In the genomic region with DNA sequence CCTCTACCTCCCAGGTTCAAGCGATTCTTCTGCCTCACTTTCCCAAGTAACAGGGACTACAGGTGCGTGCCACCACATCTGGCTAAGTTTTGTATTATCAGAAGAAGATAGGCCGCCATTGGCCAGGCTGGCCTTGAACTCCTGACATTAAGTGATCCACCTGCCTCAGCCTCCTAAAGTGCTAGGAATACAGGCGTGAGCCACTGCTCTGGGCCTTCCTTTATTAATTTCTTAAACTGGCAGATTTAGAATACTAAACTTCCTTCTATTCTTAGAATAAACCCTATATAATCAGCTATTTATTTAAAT, we compare ENCODE assay signal across 10 cellular contexts.
A peak's percentile ranks its signal among the peaks of the same experiment; 100 is the strongest.
DNase-seq lines count a peak whose midpoint lies in the region; TF ChIP-seq lines count a peak whose summit lies in the region.
"Had no signal": no experiment of that assay in that cellular context is flagged by ENCODE, and none has a peak within 500 bp of the region (broad histone marks: within the 10 kb centered on the region; RNA-seq: fewer than 3 reads in every experiment).

No MANE protein-coding gene starts in this region.

- H3K36me3 ChIP-seq in SU-DHL-6 (ENCODE audit: low read length) (no peaks in the 10 kb centered on the region), esophagus squamous epithelium (no peaks in the 10 kb centered on the region)
- H3K36me3 ChIP-seq: left lung had no signal

- H3K9me3 Mint-ChIP-seq in activated naive CD4-positive, alpha-beta T cell treated with anti-CD3 and anti-CD28 coated beads for 36 hours = no peaks in the 10 kb centered on the region
- H3K9me3 Mint-ChIP-seq in type B pancreatic cell = no peaks in the 10 kb centered on the region

- H3K79me2 ChIP-seq in SU-DHL-6 (ENCODE audit: insufficient read depth, low read length) = peaks cover 4% of the 10 kb centered on the region; the same call in 1 of the 2 replicates

- WGBS in esophagus squamous epithelium, 2 donors = 92% methylated on average over 3 to 4 of the region's 4 CpGs

- peaks cover 0 to 28% (median 14%) of the 10 kb centered on the region in 3 donors for H3K4me1 ChIP-seq in esophagus squamous epithelium

- H3F3A ChIP-seq in SU-DHL-6 (ENCODE audit: insufficient read depth) = peaks cover 57% of the 10 kb centered on the region

- no peaks in the 10 kb centered on the region for H4K20me1 ChIP-seq in SU-DHL-6 (ENCODE audit: low read depth, low read length)

- TF ChIP-seq CTCF in SU-DHL-6 (IDR thresholded peaks at IDR 0.05; ENCODE audit: insufficient read depth, low read length, poor library complexity, severe bottlenecking) (no peak), esophagus squamous epithelium (IDR thresholded peaks at IDR 0.05) (no peak), type B pancreatic cell (conservative IDR thresholded peaks at IDR 0.05) (no peak)

- no peak overlapping the region for H2AFZ ChIP-seq in SU-DHL-6 (ENCODE audit: low read depth, low read length, severe bottlenecking)

- DNase-seq in activated naive CD4-positive, alpha-beta T cell treated with anti-CD3 and anti-CD28 coated beads for 36 hours = no peak
- DNase-seq in activated naive CD4-positive, alpha-beta T cell treated with Interleukin-2 at 50 U/mL for 16 hours = no peak
- DNase-seq in esophagus squamous epithelium (lab: John Stamatoyannopoulos, UW) (no peak), type B pancreatic cell (ENCODE audit: extremely low spot score, unreplicated experiment) (no peak), NCI-H1105 treated with DMSO at 0.1 percent for 48 hours (lab: John Stamatoyannopoulos, UW) (no peak), NCI-H345 (lab: John Stamatoyannopoulos, UW) (no peak), AML-193 (lab: John Stamatoyannopoulos, UW) (no peak)
- DNase-seq: left lung, NCI-H1105 had no signal

- H3K4me3 ChIP-seq in SU-DHL-6 (ENCODE audit: insufficient read depth, low read length, poor library complexity, severe bottlenecking) (peak overlapping the region; percentile 25), esophagus squamous epithelium (no peak overlapping the region)

- peak overlapping the region; percentile 95 for H3K4me3 Mint-ChIP-seq in activated naive CD4-positive, alpha-beta T cell treated with anti-CD3 and anti-CD28 coated beads for 36 hours
- H3K4me3 Mint-ChIP-seq in type B pancreatic cell = peak overlapping the region; percentile 12

- H3K36me3 Mint-ChIP-seq in activated naive CD4-positive, alpha-beta T cell treated with anti-CD3 and anti-CD28 coated beads for 36 hours (ENCODE audit: low read depth) = peaks cover 6% of the 10 kb centered on the region
- no peaks in the 10 kb centered on the region for H3K36me3 Mint-ChIP-seq in type B pancreatic cell

- H3K27ac ChIP-seq in SU-DHL-6 (ENCODE audit: low read depth, low read length) = peak overlapping the region; percentile 94
- H3K27ac ChIP-seq in esophagus squamous epithelium = peak overlapping the region in 3 of 4 donors; percentile 97 to 99 (median 98)

- H3K27ac Mint-ChIP-seq in activated naive CD4-positive, alpha-beta T cell treated with anti-CD3 and anti-CD28 coated beads for 36 hours = peak overlapping the region; percentile 88
- no peak overlapping the region for H3K27ac Mint-ChIP-seq in type B pancreatic cell

- no peaks in the 10 kb centered on the region for H3K27me3 Mint-ChIP-seq in activated naive CD4-positive, alpha-beta T cell treated with anti-CD3 and anti-CD28 coated beads for 36 hours (ENCODE audit: low read depth)
- H3K27me3 Mint-ChIP-seq in type B pancreatic cell = no peaks in the 10 kb centered on the region

- no peak for TF ChIP-seq POLR2A in esophagus squamous epithelium (IDR thresholded peaks at IDR 0.05)

- peak overlapping the region; percentile 84 for H3K4me2 ChIP-seq in SU-DHL-6 (ENCODE audit: low read depth, low read length, poor library complexity, severe bottlenecking)

- intact Hi-C loops in activated naive CD4-positive, alpha-beta T cell treated with anti-CD3 and anti-CD28 coated beads for 36 hours (cut with micrococcal nuclease) = loop anchor here (2.0 to 10.0 kb wide), 6 partner anchors 15 to 379 kb away; a partner anchor contains a TSS
- intact Hi-C loops in esophagus squamous epithelium (cut with DNase I) = no loop called here

- no peaks in the 10 kb centered on the region for H3K9me2 ChIP-seq in SU-DHL-6 (replicated peaks; ENCODE audit: insufficient read depth, low read length)

- H3K4me1 Mint-ChIP-seq in activated naive CD4-positive, alpha-beta T cell treated with anti-CD3 and anti-CD28 coated beads for 36 hours (ENCODE audit: low read depth) = peaks cover 44% of the 10 kb centered on the region
- peaks cover 22% of the 10 kb centered on the region for H3K4me1 Mint-ChIP-seq in type B pancreatic cell (ENCODE audit: unreplicated experiment)

- H3K27me3 ChIP-seq in SU-DHL-6 (ENCODE audit: low read length) (no peaks in the 10 kb centered on the region), esophagus squamous epithelium (peaks cover 0 to 3% (median 0%) of the 10 kb centered on the region in 4 donors)
- H3K27me3 ChIP-seq: left lung had no signal

- H3K9ac ChIP-seq in SU-DHL-6 (ENCODE audit: low read length) = peak overlapping the region; percentile 81

- H3K9me3 ChIP-seq in SU-DHL-6 (ENCODE audit: insufficient read depth, low read length) (no peaks in the 10 kb centered on the region), esophagus squamous epithelium (no peaks in the 10 kb centered on the region)
- H3K9me3 ChIP-seq: left lung had no signal

- CTCF ChIA-PET in activated naive CD4-positive, alpha-beta T cell treated with anti-CD3 and anti-CD28 coated beads for 36 hours (lab: Charles Lee) = interaction anchor here (0.7 to 2.9 kb wide), 11 partner anchors 9 to 97 kb away, joined by 3 to 10 read pairs (median 4); a partner anchor contains a TSS
